ENCODE assay signal across 24 cellular contexts in genomic region chr2:52289776-52290175, GRCh38.
"Had no signal": no experiment of that assay in that cellular context is flagged by ENCODE, and none has a peak within 500 bp of the region (broad histone marks: within the 10 kb centered on the region; RNA-seq: fewer than 3 reads in every experiment).

No MANE protein-coding gene starts in this region.

- H3K9ac ChIP-seq: neural progenitor cell had no signal

- H3K9me3 ChIP-seq: ovary, right atrium auricular region, right lobe of liver, tibial nerve, uterus had no signal

- H3K27me3 ChIP-seq: left lung, neural progenitor cell, ovary, right atrium auricular region, right lobe of liver, tibial nerve, uterus had no signal

- H2AFZ ChIP-seq: neural progenitor cell had no signal

- H3K4me3 ChIP-seq: left lung, lung, neural progenitor cell, ovary, right atrium auricular region, right lobe of liver, smooth muscle cell, tibial nerve, uterus had no signal

- H3K4me1 ChIP-seq: left lung, right atrium auricular region, right lobe of liver, tibial nerve, uterus had no signal

- DNase-seq: kidney; left colon; left lung; mesendoderm; naive B cell; natural killer cell; nephron progenitor cell; ovary; right lobe of liver; stimulated activated CD4-positive, alpha-beta T cell treated with anti-CD3 and anti-CD28 coated beads, Interleukin-1b, Interleukin-23, amount 100 ng/mL, for 48 hours; stimulated activated CD4-positive, alpha-beta T cell treated with anti-CD3 and anti-CD28 coated beads, Interleukin-2, amount 100 ng/mL, for 48 hours; stimulated activated CD4-positive, alpha-beta T cell treated with anti-CD3 and anti-CD28 coated beads, Interleukin-4, amount 100 ng/mL, for 4 hours; stimulated activated CD8-positive, alpha-beta memory T cell treated with anti-CD3 and anti-CD28 coated beads, Interleukin-4, amount 100 ng/mL, for 48 hours; stimulated activated naive CD4-positive, alpha-beta T cell treated with Interleukin-2 at 50 U/mL for 16 hours; stimulated activated naive CD8-positive, alpha-beta T cell treated with anti-CD3 and anti-CD28 coated beads, Interleukin-15, amount 100 ng/mL, for 72 hours; substantia nigra; uterus had no signal

- H3K36me3 ChIP-seq: left lung, neural progenitor cell, ovary, right atrium auricular region, right lobe of liver, tibial nerve, uterus had no signal

- H3K27ac ChIP-seq: left lung, neural progenitor cell, ovary, right atrium auricular region, right lobe of liver, tibial nerve, uterus had no signal

- FAIRE-seq: islet of Langerhans had no signal

- ATAC-seq: left colon; left lung; natural killer cell; right lobe of liver; stimulated activated memory B cell treated with anti-CD40 and anti-IgM and Interleukin-4, amounts not matched to agents 10 μg/mL and 1 μg/mL and 100 μg/mL, for 72 hours; stimulated activated naive CD8-positive, alpha-beta T cell treated with anti-CD3 and anti-CD28 coated beads, Interleukin-15, amount 100 ng/mL, for 72 hours had no signal

- H3K4me2 ChIP-seq: neural progenitor cell, smooth muscle cell had no signal
